17 cellular contexts compared by ENCODE assay signal in genomic region chr14:52227559-52228222, GRCh38.
"Had no signal": no experiment of that assay in that cellular context is flagged by ENCODE, and none has a peak within 500 bp of the region (broad histone marks: within the 10 kb centered on the region; RNA-seq: fewer than 3 reads in every experiment).

No MANE protein-coding gene starts in this region.

- ATAC-seq: activated CD8-positive, alpha-beta memory T cell treated with anti-CD3 and anti-CD28 coated beads, Interleukin-2, amount 10 ng/mL, durations not matched to agents 7 days and 5 days; left ventricle myocardium superior; stimulated activated naive CD8-positive, alpha-beta T cell treated with anti-CD3 and anti-CD28 coated beads, Interleukin-15, Interleukin-2, amounts not matched to agents 100 U/mL and 50 U/mL, for 24 hours had no signal

- DNase-seq: activated CD4-positive, alpha-beta T cell treated with anti-CD3 and anti-CD28 coated beads, Interleukin-2, amount 50 U/mL, for 48 hours; activated CD8-positive, alpha-beta memory T cell treated with anti-CD3 and anti-CD28 coated beads, Interleukin-2, amount 10 ng/mL, durations not matched to agents 7 days and 5 days; activated naive CD4-positive, alpha-beta T cell treated with anti-CD3 and anti-CD28 coated beads, Interleukin-2, amount 10 ng/mL, durations not matched to agents 7 days and 5 days; activated T-cell treated with anti-CD3 and anti-CD28 coated beads, Interleukin-2, amount 50 U/mL, for 1 hour; dorsolateral prefrontal cortex; hippocampal formation; left ventricle myocardium superior; mesendoderm; nephron progenitor cell; occipital lobe; stimulated activated CD4-positive, alpha-beta T cell treated with anti-CD3 and anti-CD28 coated beads, Interleukin-4, amount 100 ng/mL, for 24 hours; stimulated activated naive CD8-positive, alpha-beta T cell treated with anti-CD3 and anti-CD28 coated beads, Interleukin-15, Interleukin-2, amounts not matched to agents 100 U/mL and 50 U/mL, for 24 hours; upper lobe of left lung; WERI-Rb-1 had no signal

- H3K27ac Mint-ChIP-seq: activated CD8-positive, alpha-beta memory T cell treated with anti-CD3 and anti-CD28 coated beads, Interleukin-2, amount 10 ng/mL, durations not matched to agents 7 days and 5 days; activated naive CD4-positive, alpha-beta T cell treated with anti-CD3 and anti-CD28 coated beads, Interleukin-2, amount 10 ng/mL, durations not matched to agents 7 days and 5 days; activated T-helper 2 cell treated with anti-CD3 and anti-CD28 coated beads, Interferon-gamma antibody, Interleukin-2, Interleukin-4, amounts not matched to agents 10 μg/mL and 5 μg/mL and 100 μg/mL, durations not matched to agents 14 hours and 24 hours and 36 hours; nephron progenitor cell; T-helper 1 cell treated with Interleukin-12 subunit alpha and Interleukin-12 subunit beta and Interleukin-4 antibody, amounts not matched to agents 30 μg/mL and 1 μg/mL, for 36 hours had no signal

- H3K9me3 Mint-ChIP-seq: activated T-helper 2 cell treated with anti-CD3 and anti-CD28 coated beads, Interferon-gamma antibody, Interleukin-2, Interleukin-4, amounts not matched to agents 10 μg/mL and 5 μg/mL and 100 μg/mL, durations not matched to agents 14 hours and 24 hours and 36 hours; T-helper 1 cell treated with Interleukin-12 subunit alpha and Interleukin-12 subunit beta and Interleukin-4 antibody, amounts not matched to agents 30 μg/mL and 1 μg/mL, for 36 hours had no signal

- H3K4me3 ChIP-seq: cardiac muscle cell, dorsolateral prefrontal cortex, upper lobe of left lung had no signal

- H3K4me1 ChIP-seq: upper lobe of left lung had no signal

- H3K4me1 Mint-ChIP-seq: nephron progenitor cell had no signal

- H3K27me3 Mint-ChIP-seq: activated CD8-positive, alpha-beta memory T cell treated with anti-CD3 and anti-CD28 coated beads, Interleukin-2, amount 10 ng/mL, durations not matched to agents 7 days and 5 days had no signal

- H3K36me3 Mint-ChIP-seq: activated CD8-positive, alpha-beta memory T cell treated with anti-CD3 and anti-CD28 coated beads, Interleukin-2, amount 10 ng/mL, durations not matched to agents 7 days and 5 days; activated naive CD4-positive, alpha-beta T cell treated with anti-CD3 and anti-CD28 coated beads, Interleukin-2, amount 10 ng/mL, durations not matched to agents 7 days and 5 days had no signal

- H3K36me3 ChIP-seq: cardiac muscle cell, upper lobe of left lung, WERI-Rb-1 had no signal

- H3K4me3 Mint-ChIP-seq: activated CD8-positive, alpha-beta memory T cell treated with anti-CD3 and anti-CD28 coated beads, Interleukin-2, amount 10 ng/mL, durations not matched to agents 7 days and 5 days; activated naive CD4-positive, alpha-beta T cell treated with anti-CD3 and anti-CD28 coated beads, Interleukin-2, amount 10 ng/mL, durations not matched to agents 7 days and 5 days; nephron progenitor cell; T-helper 1 cell treated with Interleukin-12 subunit alpha and Interleukin-12 subunit beta and Interleukin-4 antibody, amounts not matched to agents 30 μg/mL and 1 μg/mL, for 36 hours had no signal

- H3K27ac ChIP-seq: cardiac muscle cell, dorsolateral prefrontal cortex, upper lobe of left lung, WERI-Rb-1 had no signal

- H3K27me3 ChIP-seq: cardiac muscle cell, dorsolateral prefrontal cortex, upper lobe of left lung had no signal

- H3K9me3 ChIP-seq: upper lobe of left lung had no signal
